Comparison of ENCODE assay signal across 24 cellular contexts in the genomic region with DNA sequence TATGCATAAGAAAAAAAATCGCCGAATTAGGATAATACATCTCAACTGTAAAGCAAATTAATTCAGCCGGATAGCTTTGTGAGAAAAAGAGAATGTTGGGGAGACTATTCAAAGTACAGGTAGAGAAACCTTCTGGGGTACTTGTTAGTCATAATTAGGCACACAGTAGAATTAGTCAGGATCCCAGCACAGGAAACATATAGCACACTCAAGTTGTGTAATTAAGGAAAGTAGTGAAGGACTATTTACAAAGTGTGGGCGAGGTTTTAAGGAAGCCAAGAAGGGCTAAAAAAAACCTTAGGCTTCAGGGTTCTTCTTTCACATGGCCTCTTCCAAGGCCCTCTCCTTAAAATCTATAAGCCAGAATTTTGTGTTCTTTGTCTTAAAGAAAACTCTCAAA.
DNase-seq lines count a peak whose midpoint lies in the region; ATAC-seq and TF ChIP-seq lines count a peak whose summit lies in the region.
"Had no signal": no experiment of that assay in that cellular context is flagged by ENCODE, and none has a peak within 500 bp of the region (broad histone marks: within the 10 kb centered on the region; RNA-seq: fewer than 3 reads in every experiment).

No MANE protein-coding gene starts in this region.

- no peak overlapping the region for H3K4me3 Mint-ChIP-seq in T-helper 2 cell treated with Interferon-gamma antibody and Interleukin-4, amounts not matched to agents 5 μg/mL and 100 μg/mL, for 36 hours
- H3K4me3 Mint-ChIP-seq: activated CD4-positive, alpha-beta memory T cell treated with anti-CD3 and anti-CD28 coated beads, Interleukin-2, amount 10 ng/mL, durations not matched to agents 7 days and 5 days; neural crest cell had no signal

- peaks cover 29% of the 10 kb centered on the region for H3K4me1 ChIP-seq in adipocyte (ENCODE audit: control insufficient read depth, insufficient read depth, low read length)
- H3K4me1 ChIP-seq: pancreas, right atrium auricular region had no signal

- ATAC-seq in left colon (peak; percentile 90), GM21619 (IDR thresholded peaks at IDR 0.05; ENCODE audit: unreplicated experiment) (no peak)
- ATAC-seq: activated naive CD4-positive, alpha-beta T cell treated with anti-CD3 and anti-CD28 coated beads, Interleukin-2, amount 50 U/mL, for 72 hours; left ventricle myocardium superior had no signal

- H3K9ac ChIP-seq in adipocyte (ENCODE audit: low read length): peak overlapping the region; percentile 47

- peaks cover 6% of the 10 kb centered on the region for H3K27me3 Mint-ChIP-seq in T-helper 2 cell treated with Interferon-gamma antibody and Interleukin-4, amounts not matched to agents 5 μg/mL and 100 μg/mL, for 36 hours (ENCODE audit: low read depth)

- no peaks in the 10 kb centered on the region for H3K4me1 Mint-ChIP-seq in T-helper 2 cell treated with Interferon-gamma antibody and Interleukin-4, amounts not matched to agents 5 μg/mL and 100 μg/mL, for 36 hours (ENCODE audit: low read depth)
- H3K4me1 Mint-ChIP-seq: neural crest cell had no signal

- DNase-seq in SIG-M5 treated with dmso at 0.1 percent for 504 hours (lab: John Stamatoyannopoulos, UW; ENCODE audit: unreplicated experiment): peak; percentile 41
- DNase-seq in SIG-M5 (lab: John Stamatoyannopoulos, UW): no peak
- DNase-seq in adipocyte (ENCODE audit: low read depth): peak; percentile 15
- no peak for DNase-seq in left colon
- DNase-seq in COR-L47 (lab: John Stamatoyannopoulos, UW): no peak
- no peak for DNase-seq in lower leg skin (ENCODE audit: low spot score in 2 of 2)
- no peak for DNase-seq in T-helper 2 cell treated with Interferon-gamma antibody and Interleukin-4, amounts not matched to agents 5 μg/mL and 100 μg/mL, for 36 hours (ENCODE audit: low spot score)
- DNase-seq: 8988T; activated CD4-positive, alpha-beta memory T cell treated with anti-CD3 and anti-CD28 coated beads, Interleukin-2, amount 10 ng/mL, durations not matched to agents 7 days and 5 days; activated CD4-positive, alpha-beta T cell treated with anti-CD3 and anti-CD28 coated beads for 1 hour; aorta; caudate nucleus; DMS53; Kasumi-1; left ventricle myocardium superior; NCI-H2029; NCI-H526; pancreas; substantia nigra had no signal

- H3K36me3 Mint-ChIP-seq in T-helper 2 cell treated with Interferon-gamma antibody and Interleukin-4, amounts not matched to agents 5 μg/mL and 100 μg/mL, for 36 hours (ENCODE audit: low read depth): no peaks in the 10 kb centered on the region
- H3K36me3 Mint-ChIP-seq: activated naive CD4-positive, alpha-beta T cell treated with anti-CD3 and anti-CD28 coated beads, Interleukin-2, amount 50 U/mL, for 72 hours had no signal

- no peaks in the 10 kb centered on the region for H3K27me3 ChIP-seq in adipocyte (replicated peaks; ENCODE audit: control insufficient read depth, insufficient read depth, low read length)
- H3K27me3 ChIP-seq: pancreas, right atrium auricular region had no signal

- no peak for TF ChIP-seq CTCF in lower leg skin (IDR thresholded peaks at IDR 0.05)

- no peaks in the 10 kb centered on the region for H3K36me3 ChIP-seq in adipocyte (ENCODE audit: control insufficient read depth, insufficient read depth, low read length, severe bottlenecking)
- H3K36me3 ChIP-seq: pancreas, right atrium auricular region had no signal

- H3K4me3 ChIP-seq in adipocyte (ENCODE audit: low read length): peak overlapping the region; percentile 72
- H3K4me3 ChIP-seq in lower leg skin (ENCODE audit: low read depth, poor library complexity, severe bottlenecking): no peak overlapping the region
- H3K4me3 ChIP-seq: pancreas, right atrium auricular region, SK-N-MC had no signal

- 80 to 86% methylated on average over 4 of the region's 4 CpGs for WGBS in lower leg skin, 2 donors

- H3K9me3 ChIP-seq in adipocyte (ENCODE audit: control insufficient read depth, low read length): no peaks in the 10 kb centered on the region
- H3K9me3 ChIP-seq: pancreas, right atrium auricular region had no signal

- H3K9me3 Mint-ChIP-seq in T-helper 2 cell treated with Interferon-gamma antibody and Interleukin-4, amounts not matched to agents 5 μg/mL and 100 μg/mL, for 36 hours: no peaks in the 10 kb centered on the region
- H3K9me3 Mint-ChIP-seq: activated CD4-positive, alpha-beta memory T cell treated with anti-CD3 and anti-CD28 coated beads, Interleukin-2, amount 10 ng/mL, durations not matched to agents 7 days and 5 days; activated naive CD4-positive, alpha-beta T cell treated with anti-CD3 and anti-CD28 coated beads, Interleukin-2, amount 50 U/mL, for 72 hours; neural crest cell had no signal

- TF ChIP-seq POLR2A in lower leg skin (IDR thresholded peaks at IDR 0.05): no peak

- no peak overlapping the region for H3K27ac Mint-ChIP-seq in T-helper 2 cell treated with Interferon-gamma antibody and Interleukin-4, amounts not matched to agents 5 μg/mL and 100 μg/mL, for 36 hours
- H3K27ac Mint-ChIP-seq: activated CD4-positive, alpha-beta memory T cell treated with anti-CD3 and anti-CD28 coated beads, Interleukin-2, amount 10 ng/mL, durations not matched to agents 7 days and 5 days; activated naive CD4-positive, alpha-beta T cell treated with anti-CD3 and anti-CD28 coated beads, Interleukin-2, amount 50 U/mL, for 72 hours had no signal

- intact Hi-C loops in left colon (cut with DNase I, micrococcal nuclease) (no loop called here), lower leg skin (cut with DNase I; ENCODE audit: low total_unique reads) (no loop called here)

Comparison
In these comparisons a context has a peak if more than half of its experiments do, and no peak if none do; other contexts are left out.
1. DNase-seq: peak in SIG-M5 treated with dmso at 0.1 percent for 504 hours (single experiment) and adipocyte (single experiment); none in SIG-M5 (single experiment), left colon (0 of 2), COR-L47 (single experiment), lower leg skin (0 of 2) and T-helper 2 cell treated with Interferon-gamma antibody and Interleukin-4, amounts not matched to agents 5 μg/mL and 100 μg/mL, for 36 hours (single experiment).